ENCODE assay signal across 10 cellular contexts in genomic region chr14:105013150-105013787, GRCh38. TPM values are rescaled to one million over a fixed set of nuclear protein-coding genes. Genes with fewer than 3 reads are reported as not detected.
A peak's percentile ranks its signal among the peaks of the same experiment; 100 is the strongest.
DNase-seq lines count a peak whose midpoint lies in the region; ATAC-seq and TF ChIP-seq lines count a peak whose summit lies in the region.
"Had no signal": no experiment of that assay in that cellular context is flagged by ENCODE, and none has a peak within 500 bp of the region (broad histone marks: within the 10 kb centered on the region; RNA-seq: fewer than 3 reads in every experiment).

No MANE protein-coding gene starts in this region.

- H4K20me1 ChIP-seq in PC-3 (ENCODE audit: low read length): peaks cover 94% of the 10 kb centered on the region

- peaks cover 47% of the 10 kb centered on the region for H3K4me1 Mint-ChIP-seq in activated naive CD4-positive, alpha-beta T cell treated with anti-CD3 and anti-CD28 coated beads, Interleukin-2, amount 10 ng/mL, durations not matched to agents 7 days and 5 days
- H3K4me1 Mint-ChIP-seq in stimulated activated effector memory CD8-positive, alpha-beta T cell treated with anti-CD3 and anti-CD28 coated beads, Interleukin-12 subunit alpha, Interleukin-12 subunit beta, amount 100 ng/mL, for 72 hours: peaks cover 62% of the 10 kb centered on the region
- H3K4me1 Mint-ChIP-seq in activated naive CD8-positive, alpha-beta T cell treated with anti-CD3 and anti-CD28 coated beads for 36 hours: peaks cover 38% of the 10 kb centered on the region

- H3K9me3 Mint-ChIP-seq in activated naive CD4-positive, alpha-beta T cell treated with anti-CD3 and anti-CD28 coated beads, Interleukin-2, amount 10 ng/mL, durations not matched to agents 7 days and 5 days: no peaks in the 10 kb centered on the region
- H3K9me3 Mint-ChIP-seq in stimulated activated effector memory CD8-positive, alpha-beta T cell treated with anti-CD3 and anti-CD28 coated beads, Interleukin-12 subunit alpha, Interleukin-12 subunit beta, amount 100 ng/mL, for 72 hours: no peaks in the 10 kb centered on the region
- no peaks in the 10 kb centered on the region for H3K9me3 Mint-ChIP-seq in activated naive CD8-positive, alpha-beta T cell treated with anti-CD3 and anti-CD28 coated beads for 36 hours
- H3K9me3 Mint-ChIP-seq: activated CD4-positive, alpha-beta T cell treated with anti-CD3 and anti-CD28 coated beads, Interleukin-2, amount 10 ng/mL, durations not matched to agents 7 days and 5 days had no signal

- H3K4me3 ChIP-seq in PC-3 (ENCODE audit: low read length): no peak overlapping the region
- H3K4me3 ChIP-seq: pancreas had no signal

- intact Hi-C loops in PC-3 (cut with micrococcal nuclease): no loop called here

- ATAC-seq in PC-3 (no peak), HG03442 (IDR thresholded peaks at IDR 0.05; ENCODE audit: unreplicated experiment) (no peak)
- no peak for ATAC-seq in stimulated activated effector memory CD8-positive, alpha-beta T cell treated with anti-CD3 and anti-CD28 coated beads, Interleukin-12 subunit alpha, Interleukin-12 subunit beta, amount 100 ng/mL, for 72 hours

- peaks cover 11% of the 10 kb centered on the region for H3F3A ChIP-seq in PC-3 (ENCODE audit: low read length, unreplicated experiment)

- no peak overlapping the region for H3K27ac ChIP-seq in PC-3 (ENCODE audit: low read length)
- H3K27ac ChIP-seq: pancreas had no signal

- TF ChIP-seq CTCF in PC-3 (conservative IDR thresholded peaks at IDR 0.05; ENCODE audit: low read depth, low read length): no peak

- H3K27me3 ChIP-seq in PC-3 (ENCODE audit: low read length): no peaks in the 10 kb centered on the region
- H3K27me3 ChIP-seq: pancreas had no signal

- H3K36me3 ChIP-seq in PC-3 (ENCODE audit: low read depth, low read length): peaks cover 50% of the 10 kb centered on the region

- peaks cover 50% of the 10 kb centered on the region for H3K36me3 Mint-ChIP-seq in activated naive CD4-positive, alpha-beta T cell treated with anti-CD3 and anti-CD28 coated beads, Interleukin-2, amount 10 ng/mL, durations not matched to agents 7 days and 5 days
- peaks cover 88% of the 10 kb centered on the region for H3K36me3 Mint-ChIP-seq in stimulated activated effector memory CD8-positive, alpha-beta T cell treated with anti-CD3 and anti-CD28 coated beads, Interleukin-12 subunit alpha, Interleukin-12 subunit beta, amount 100 ng/mL, for 72 hours
- H3K36me3 Mint-ChIP-seq in activated naive CD8-positive, alpha-beta T cell treated with anti-CD3 and anti-CD28 coated beads for 36 hours: peaks cover 32% of the 10 kb centered on the region

- no TSS peak for BruUV-seq in PC-3 (replicated peaks; lab: Mats Ljungman, UMichigan)

- H3K4me3 Mint-ChIP-seq in activated naive CD4-positive, alpha-beta T cell treated with anti-CD3 and anti-CD28 coated beads, Interleukin-2, amount 10 ng/mL, durations not matched to agents 7 days and 5 days: no peak overlapping the region
- peak overlapping the region; percentile 97 for H3K4me3 Mint-ChIP-seq in stimulated activated effector memory CD8-positive, alpha-beta T cell treated with anti-CD3 and anti-CD28 coated beads, Interleukin-12 subunit alpha, Interleukin-12 subunit beta, amount 100 ng/mL, for 72 hours
- no peak overlapping the region for H3K4me3 Mint-ChIP-seq in activated naive CD8-positive, alpha-beta T cell treated with anti-CD3 and anti-CD28 coated beads for 36 hours
- H3K4me3 Mint-ChIP-seq: activated CD4-positive, alpha-beta T cell treated with anti-CD3 and anti-CD28 coated beads, Interleukin-2, amount 10 ng/mL, durations not matched to agents 7 days and 5 days had no signal

- H3K9me2 ChIP-seq in PC-3 (replicated peaks; ENCODE audit: low read length): no peaks in the 10 kb centered on the region

- CTCF ChIA-PET in activated naive CD4-positive, alpha-beta T cell treated with anti-CD3 and anti-CD28 coated beads, Interleukin-2, amount 10 ng/mL, durations not matched to agents 7 days and 5 days (lab: Charles Lee): interaction anchor here (1.2 to 1.3 kb wide), 2 partner anchors 13 to 32 kb away, joined by 4 read pairs; no protein-coding TSS in a partner anchor
- CTCF ChIA-PET in PC-3 (lab: Charles Lee): no interaction called here

- POLR2A ChIA-PET in PC-3 (lab: Charles Lee; ENCODE audit: unreplicated experiment): no interaction called here

- peak overlapping the region; percentile 35; the same call in 1 of the 2 replicates for H3K4me2 ChIP-seq in PC-3 (ENCODE audit: low read length)

- no peaks in the 10 kb centered on the region for H3K9me3 ChIP-seq in PC-3 (ENCODE audit: low read length)
- H3K9me3 ChIP-seq: pancreas had no signal

- peaks cover 39% of the 10 kb centered on the region for H3K4me1 ChIP-seq in PC-3 (ENCODE audit: insufficient read depth, low read length)
- H3K4me1 ChIP-seq: pancreas had no signal

- no peak overlapping the region for H2AFZ ChIP-seq in PC-3 (ENCODE audit: low read length)

- DNase-seq in activated naive CD4-positive, alpha-beta T cell treated with anti-CD3 and anti-CD28 coated beads, Interleukin-2, amount 10 ng/mL, durations not matched to agents 7 days and 5 days: no peak
- no peak for DNase-seq in activated naive CD4-positive, alpha-beta T cell treated with Interleukin-2 at 50 U/mL for 16 hours
- DNase-seq in PC-3: no peak
- DNase-seq in glomerular visceral epithelial cell (ENCODE audit: extremely low spot score): peak; percentile 62
- no peak for DNase-seq in stimulated activated effector memory CD8-positive, alpha-beta T cell treated with anti-CD3 and anti-CD28 coated beads, Interleukin-12 subunit alpha, Interleukin-12 subunit beta, amount 100 ng/mL, for 72 hours (ENCODE audit: low spot score in 2 of 2)
- DNase-seq in activated naive CD8-positive, alpha-beta T cell treated with anti-CD3 and anti-CD28 coated beads for 36 hours: no peak
- no peak for DNase-seq in T-helper 9 cell
- DNase-seq: activated CD4-positive, alpha-beta T cell treated with anti-CD3 and anti-CD28 coated beads, Interleukin-2, amount 10 ng/mL, durations not matched to agents 7 days and 5 days; pancreas had no signal

- H3K27ac Mint-ChIP-seq in activated naive CD4-positive, alpha-beta T cell treated with anti-CD3 and anti-CD28 coated beads, Interleukin-2, amount 10 ng/mL, durations not matched to agents 7 days and 5 days: peak overlapping the region; percentile 60
- peak overlapping the region; percentile 88 for H3K27ac Mint-ChIP-seq in stimulated activated effector memory CD8-positive, alpha-beta T cell treated with anti-CD3 and anti-CD28 coated beads, Interleukin-12 subunit alpha, Interleukin-12 subunit beta, amount 100 ng/mL, for 72 hours
- H3K27ac Mint-ChIP-seq in activated naive CD8-positive, alpha-beta T cell treated with anti-CD3 and anti-CD28 coated beads for 36 hours: no peak overlapping the region

- H3K9ac ChIP-seq in PC-3 (ENCODE audit: low read length): no peak overlapping the region

- peaks cover 99% of the 10 kb centered on the region for H3K79me2 ChIP-seq in PC-3 (ENCODE audit: low read length)

- no peaks in the 10 kb centered on the region for H3K27me3 Mint-ChIP-seq in activated naive CD4-positive, alpha-beta T cell treated with anti-CD3 and anti-CD28 coated beads, Interleukin-2, amount 10 ng/mL, durations not matched to agents 7 days and 5 days
- H3K27me3 Mint-ChIP-seq in activated naive CD8-positive, alpha-beta T cell treated with anti-CD3 and anti-CD28 coated beads for 36 hours: no peaks in the 10 kb centered on the region
- H3K27me3 Mint-ChIP-seq: activated CD4-positive, alpha-beta T cell treated with anti-CD3 and anti-CD28 coated beads, Interleukin-2, amount 10 ng/mL, durations not matched to agents 7 days and 5 days had no signal

RNA-seq across cellular contexts. Expression of gene CDCA4, which starts 7.6 kb away (rescaled TPM):
- total RNA-seq in PC-3 (2014; rRNA removed): 113 and 133 TPM in 2 replicates
- total RNA-seq in activated naive CD8-positive, alpha-beta T cell treated with anti-CD3 and anti-CD28 coated beads for 36 hours: 10 to 100 TPM; 89.7 to 89.8 TPM

RNA-seq across cellular contexts. Expression of gene CLBA1, which starts 27.7 kb away (rescaled TPM):
- 19.2 and 27.5 TPM in 2 replicates for total RNA-seq in PC-3 (2014; rRNA removed)
- 1 to 10 TPM; 1.5 to 1.9 TPM for total RNA-seq in activated naive CD8-positive, alpha-beta T cell treated with anti-CD3 and anti-CD28 coated beads for 36 hours

RNA-seq across cellular contexts. Expression of gene AHNAK2, which starts 35.1 kb away (rescaled TPM):
- 25.0 and 31.1 TPM in 2 replicates for total RNA-seq in PC-3 (2014; rRNA removed)
- under 1 TPM in 1 of 2 experiments, not detected in 1; 0.02 TPM for total RNA-seq in activated naive CD8-positive, alpha-beta T cell treated with anti-CD3 and anti-CD28 coated beads for 36 hours
- total RNA-seq: activated CD4-positive, alpha-beta T cell treated with anti-CD3 and anti-CD28 coated beads, Interleukin-2, amount 10 ng/mL, durations not matched to agents 7 days and 5 days had no signal

RNA-seq across cellular contexts. Expression of gene GPR132, which starts 52.0 kb away (rescaled TPM):
- 0.04 and 0.12 TPM in 2 replicates for total RNA-seq in PC-3 (2014; rRNA removed)
- total RNA-seq in activated naive CD8-positive, alpha-beta T cell treated with anti-CD3 and anti-CD28 coated beads for 36 hours: 10 to 100 TPM; 23.9 to 24.1 TPM

Comparison
In these comparisons a context has a peak if more than half of its experiments do, and no peak if none do; other contexts are left out.
1. RNA of gene AHNAK2, which starts 35.1 kb away (total RNA-seq): 25.0 to 31.1 TPM in PC-3; 0.02 TPM in activated naive CD8-positive, alpha-beta T cell treated with anti-CD3 and anti-CD28 coated beads for 36 hours; every median in the first group is over 10 times any median in the second.